In the genomic region with DNA sequence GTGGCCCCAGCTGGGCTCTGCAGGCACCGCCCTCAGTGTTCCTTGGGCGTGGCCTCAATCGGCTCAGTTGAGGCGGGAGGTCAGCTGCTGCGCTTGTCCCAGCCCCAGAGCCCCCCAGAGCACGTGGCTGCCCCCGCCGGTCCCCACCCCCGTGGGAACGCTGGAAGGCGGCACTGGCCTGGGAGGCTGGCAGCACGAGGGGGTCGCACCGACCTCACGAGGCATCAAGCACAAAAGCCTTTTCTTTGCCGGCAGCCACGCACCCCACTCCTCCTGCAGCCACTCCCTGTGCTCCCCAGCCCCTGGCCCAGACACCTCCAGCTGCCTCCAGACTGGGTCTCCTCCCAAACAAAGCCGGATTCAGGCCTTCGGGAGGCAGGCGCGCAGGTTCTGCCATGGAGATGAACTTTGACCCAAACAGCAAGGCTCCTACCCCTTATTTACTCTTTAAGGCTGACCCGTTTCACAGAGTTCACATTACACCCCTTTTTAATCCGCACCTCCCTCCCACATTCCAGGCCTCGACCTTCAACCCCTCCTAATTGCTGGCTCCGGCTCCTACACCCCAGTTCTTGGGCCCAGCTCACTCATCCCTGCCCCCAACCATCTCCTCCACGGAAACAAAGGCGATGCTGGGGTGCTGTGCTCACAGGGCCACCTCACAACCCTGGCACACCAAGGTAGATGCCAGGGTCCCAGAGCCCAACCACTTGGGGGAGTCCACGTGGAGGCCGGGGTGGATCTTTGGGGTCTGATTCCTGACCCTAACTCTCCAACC, we compare ENCODE assay signal across 10 cellular contexts.
DNase-seq lines count a peak whose midpoint lies in the region; TF ChIP-seq lines count a peak whose summit lies in the region.
"Had no signal": no experiment of that assay in that cellular context is flagged by ENCODE, and none has a peak within 500 bp of the region (broad histone marks: within the 10 kb centered on the region; RNA-seq: fewer than 3 reads in every experiment).

No MANE protein-coding gene starts in this region.

- no peak for TF ChIP-seq CTCF in GM10266 (IDR thresholded peaks at IDR 0.05; ENCODE audit: control insufficient read depth, insufficient read depth, low read depth, missing control alignments)

- peak overlapping the region; percentile 20 for H3K27ac ChIP-seq in effector memory CD4-positive, alpha-beta T cell (ENCODE audit: insufficient read depth, low read length, poor library complexity, severe bottlenecking)
- H3K27ac ChIP-seq in mesodermal cell (ENCODE audit: low read depth, low read length, severe bottlenecking): peak overlapping the region; percentile 13
- H3K27ac ChIP-seq in subcutaneous abdominal adipose tissue (ENCODE audit: low read depth, low read length): peak overlapping the region; percentile 84
- H3K27ac ChIP-seq: SK-N-MC had no signal

- H3K4me3 ChIP-seq in effector memory CD4-positive, alpha-beta T cell (ENCODE audit: insufficient read depth, low read depth, low read length, poor library complexity, severe bottlenecking): no peak overlapping the region
- H3K4me3 ChIP-seq in mesodermal cell (ENCODE audit: extremely low read depth, insufficient read depth, low read length, poor library complexity, severe bottlenecking) (no peak overlapping the region), subcutaneous abdominal adipose tissue (ENCODE audit: low read depth in 1 of 5, low read length in 5 of 5) (peak overlapping the region; percentile 42 to 60 (median 58))
- H3K4me3 ChIP-seq: SK-N-MC had no signal

- H3K4me1 Mint-ChIP-seq in activated T-helper 1 cell treated with anti-CD3 and anti-CD28 coated beads, Interleukin-12 subunit alpha, Interleukin-12 subunit beta, Interleukin-2, Interleukin-4 antibody, amounts not matched to agents 30 ng/mL and 10 ng/mL and 1 ng/mL, durations not matched to agents 14 hours and 24 hours and 36 hours (ENCODE audit: low read depth): peaks cover 5% of the 10 kb centered on the region

- WGBS in mesodermal cell (ENCODE audit: insufficient coverage in 2 of 2), 2 experiments: 85 to 91% methylated on average over 23 to 26 of the region's 29 CpGs

- H3K27ac Mint-ChIP-seq in activated T-helper 1 cell treated with anti-CD3 and anti-CD28 coated beads, Interleukin-12 subunit alpha, Interleukin-12 subunit beta, Interleukin-2, Interleukin-4 antibody, amounts not matched to agents 30 ng/mL and 10 ng/mL and 1 ng/mL, durations not matched to agents 14 hours and 24 hours and 36 hours: no peak overlapping the region

- peak; percentile 95 for DNase-seq in HuH-7.5 (ENCODE audit: low spot score)
- no peak for DNase-seq in effector memory CD4-positive, alpha-beta T cell
- no peak for DNase-seq in HPDE6-E6E7 (ENCODE audit: extremely low spot score)
- no peak for DNase-seq in activated T-helper 1 cell treated with anti-CD3 and anti-CD28 coated beads, Interleukin-12 subunit alpha, Interleukin-12 subunit beta, Interleukin-2, Interleukin-4 antibody, amounts not matched to agents 30 ng/mL and 10 ng/mL and 1 ng/mL, durations not matched to agents 14 hours and 24 hours and 36 hours (ENCODE audit: low spot score)
- DNase-seq in activated CD4-positive, alpha-beta T cell treated with anti-CD3 and anti-CD28 coated beads, Interleukin-2, amount 50 U/mL, for 1 hour: no peak
- no peak for DNase-seq in GM10266 (ENCODE audit: extremely low spot score)
- DNase-seq: NCI-H226 had no signal

- H3K4me1 ChIP-seq in effector memory CD4-positive, alpha-beta T cell (ENCODE audit: control insufficient read depth, insufficient read depth, low read length, poor library complexity, severe bottlenecking): no peaks in the 10 kb centered on the region
- H3K4me1 ChIP-seq in mesodermal cell (ENCODE audit: control insufficient read depth, insufficient read depth, low read length, poor library complexity, severe bottlenecking) (peaks cover 73% of the 10 kb centered on the region), subcutaneous abdominal adipose tissue (ENCODE audit: control insufficient read depth in 5 of 5, insufficient read depth in 5 of 5, low read length in 5 of 5) (peaks cover 23 to 96% (median 76%) of the 10 kb centered on the region in 5 donors)

- peaks cover 2% of the 10 kb centered on the region for H3K36me3 Mint-ChIP-seq in activated T-helper 1 cell treated with anti-CD3 and anti-CD28 coated beads, Interleukin-12 subunit alpha, Interleukin-12 subunit beta, Interleukin-2, Interleukin-4 antibody, amounts not matched to agents 30 ng/mL and 10 ng/mL and 1 ng/mL, durations not matched to agents 14 hours and 24 hours and 36 hours (ENCODE audit: low read depth)

- H3K27me3 ChIP-seq in effector memory CD4-positive, alpha-beta T cell (replicated peaks; ENCODE audit: control insufficient read depth, insufficient read depth, low read length, poor library complexity, severe bottlenecking): no peaks in the 10 kb centered on the region
- H3K27me3 ChIP-seq in subcutaneous abdominal adipose tissue (ENCODE audit: control insufficient read depth in 5 of 5, insufficient read depth in 4 of 5, low read length in 5 of 5): no peaks in the 10 kb centered on the region

- H3K36me3 ChIP-seq in effector memory CD4-positive, alpha-beta T cell (ENCODE audit: control insufficient read depth, insufficient read depth, low read length): peaks cover 38% of the 10 kb centered on the region
- H3K36me3 ChIP-seq in mesodermal cell (ENCODE audit: control insufficient read depth, insufficient read depth, low read length) (peaks cover 55% of the 10 kb centered on the region), subcutaneous abdominal adipose tissue (ENCODE audit: control insufficient read depth in 5 of 5, insufficient read depth in 5 of 5, low read length in 5 of 5) (peaks cover 0 to 15% (median 4%) of the 10 kb centered on the region in 5 donors)

- peak overlapping the region in 4 of 5 donors; percentile 21 to 72 (median 62) for H3K9ac ChIP-seq in subcutaneous abdominal adipose tissue (ENCODE audit: low read length in 5 of 5)

- H3K9me3 ChIP-seq in effector memory CD4-positive, alpha-beta T cell (ENCODE audit: control insufficient read depth, low read length): no peaks in the 10 kb centered on the region
- H3K9me3 ChIP-seq in mesodermal cell (ENCODE audit: control insufficient read depth, low read length) (no peaks in the 10 kb centered on the region), subcutaneous abdominal adipose tissue (ENCODE audit: control insufficient read depth in 5 of 5, low read length in 5 of 5) (no peaks in the 10 kb centered on the region)

- peaks cover under 1% of the 10 kb centered on the region for H3K27me3 Mint-ChIP-seq in activated T-helper 1 cell treated with anti-CD3 and anti-CD28 coated beads, Interleukin-12 subunit alpha, Interleukin-12 subunit beta, Interleukin-2, Interleukin-4 antibody, amounts not matched to agents 30 ng/mL and 10 ng/mL and 1 ng/mL, durations not matched to agents 14 hours and 24 hours and 36 hours (ENCODE audit: insufficient read depth)

- intact Hi-C loops in activated T-helper 1 cell treated with anti-CD3 and anti-CD28 coated beads, Interleukin-12 subunit alpha, Interleukin-12 subunit beta, Interleukin-2, Interleukin-4 antibody, amounts not matched to agents 30 ng/mL and 10 ng/mL and 1 ng/mL, durations not matched to agents 14 hours and 24 hours and 36 hours (cut with micrococcal nuclease): no loop called here

- no peak overlapping the region for H3K4me3 Mint-ChIP-seq in activated T-helper 1 cell treated with anti-CD3 and anti-CD28 coated beads, Interleukin-12 subunit alpha, Interleukin-12 subunit beta, Interleukin-2, Interleukin-4 antibody, amounts not matched to agents 30 ng/mL and 10 ng/mL and 1 ng/mL, durations not matched to agents 14 hours and 24 hours and 36 hours

- no peaks in the 10 kb centered on the region for H3K9me3 Mint-ChIP-seq in activated T-helper 1 cell treated with anti-CD3 and anti-CD28 coated beads, Interleukin-12 subunit alpha, Interleukin-12 subunit beta, Interleukin-2, Interleukin-4 antibody, amounts not matched to agents 30 ng/mL and 10 ng/mL and 1 ng/mL, durations not matched to agents 14 hours and 24 hours and 36 hours

Comparison
In these comparisons a context has a peak if more than half of its experiments do, and no peak if none do; other contexts are left out.
1. H3K27ac ChIP-seq: peak in every context shown above with its lines; median percentile 84 in subcutaneous abdominal adipose tissue; 20 in effector memory CD4-positive, alpha-beta T cell; 13 in mesodermal cell.
2. H3K4me3 ChIP-seq: peak in subcutaneous abdominal adipose tissue (5 of 5); none in effector memory CD4-positive, alpha-beta T cell (single experiment) and mesodermal cell (single experiment).